Comparison of ENCODE assay signal across 26 cellular contexts in genomic region chr5:143149759-143150158, GRCh38.
"Had no signal": no experiment of that assay in that cellular context is flagged by ENCODE, and none has a peak within 500 bp of the region (broad histone marks: within the 10 kb centered on the region; RNA-seq: fewer than 3 reads in every experiment).

No MANE protein-coding gene starts in this region.

- H3K27me3 ChIP-seq: dorsolateral prefrontal cortex, neural progenitor cell, right lobe of liver, suprapubic skin, thyroid gland had no signal

- H3K27ac Mint-ChIP-seq: neural progenitor cell; progenitor cell of endocrine pancreas; stimulated activated memory B cell treated with anti-CD40 and anti-IgM and Interleukin-4, amounts not matched to agents 10 μg/mL and 1 μg/mL and 100 μg/mL, for 72 hours; type B pancreatic cell had no signal

- H3K4me2 ChIP-seq: neural progenitor cell, smooth muscle cell had no signal

- H3K4me1 Mint-ChIP-seq: neural progenitor cell had no signal

- H3K4me3 ChIP-seq: dorsolateral prefrontal cortex, lower lobe of right lung, neural progenitor cell, right lobe of liver, smooth muscle cell, suprapubic skin, thyroid gland had no signal

- H3K9me3 Mint-ChIP-seq: immature natural killer cell; nephron; neural progenitor cell; stimulated activated memory B cell treated with anti-CD40 and anti-IgM and Interleukin-4, amounts not matched to agents 10 μg/mL and 1 μg/mL and 100 μg/mL, for 72 hours; stimulated activated naive CD8-positive, alpha-beta T cell treated with anti-CD3 and anti-CD28 coated beads, Interleukin-15, Interleukin-2, amounts not matched to agents 100 ng/mL and 50 ng/mL, for 24 hours had no signal

- H3K79me2 ChIP-seq: parathyroid adenoma had no signal

- H2AFZ ChIP-seq: neural progenitor cell, parathyroid adenoma had no signal

- DNase-seq: dorsolateral prefrontal cortex; effector CD4-positive, alpha-beta T cell; head of caudate nucleus; hippocampal formation; immature natural killer cell; islet precursor cell; kidney glomerular epithelial cell; left colon; left ventricle myocardium superior; lower lobe of right lung; right lobe of liver; stimulated activated CD4-positive, alpha-beta T cell treated with anti-CD3 and anti-CD28 coated beads, Interleukin-12 subunit alpha, Interleukin-12 subunit beta, amount 100 ng/mL, for 4 hours; stimulated activated CD4-positive, alpha-beta T cell treated with anti-CD3 and anti-CD28 coated beads, Interleukin-1b, Interleukin-23, amount 100 ng/mL, for 48 hours; stimulated activated CD4-positive, alpha-beta T cell treated with anti-CD3 and anti-CD28 coated beads, Interleukin-4, amount 100 ng/mL, for 1 hour; thyroid gland had no signal

- H3K27me3 Mint-ChIP-seq: progenitor cell of endocrine pancreas; stimulated activated memory B cell treated with anti-CD40 and anti-IgM and Interleukin-4, amounts not matched to agents 10 μg/mL and 1 μg/mL and 100 μg/mL, for 72 hours; stimulated activated naive CD8-positive, alpha-beta T cell treated with anti-CD3 and anti-CD28 coated beads, Interleukin-15, Interleukin-2, amounts not matched to agents 100 ng/mL and 50 ng/mL, for 24 hours; type B pancreatic cell had no signal

- H3K27ac ChIP-seq: lower lobe of right lung, neural progenitor cell, parathyroid adenoma, right lobe of liver, suprapubic skin, thyroid gland had no signal

- H3K36me3 ChIP-seq: neural progenitor cell, right lobe of liver, suprapubic skin, thyroid gland had no signal

- H3K4me3 Mint-ChIP-seq: immature natural killer cell; nephron; neural progenitor cell; stimulated activated memory B cell treated with anti-CD40 and anti-IgM and Interleukin-4, amounts not matched to agents 10 μg/mL and 1 μg/mL and 100 μg/mL, for 72 hours; stimulated activated naive CD8-positive, alpha-beta T cell treated with anti-CD3 and anti-CD28 coated beads, Interleukin-15, Interleukin-2, amounts not matched to agents 100 ng/mL and 50 ng/mL, for 24 hours; type B pancreatic cell had no signal

- ATAC-seq: left colon; left ventricle myocardium superior; right lobe of liver; stimulated activated memory B cell treated with anti-CD40 and anti-IgM and Interleukin-4, amounts not matched to agents 10 μg/mL and 1 μg/mL and 100 μg/mL, for 72 hours had no signal

- H3K4me1 ChIP-seq: parathyroid adenoma, right lobe of liver had no signal

- H3K9ac ChIP-seq: neural progenitor cell, parathyroid adenoma had no signal

- H3K9me3 ChIP-seq: lower lobe of right lung, right lobe of liver, suprapubic skin, thyroid gland had no signal

- FAIRE-seq: colon, frontal cortex had no signal
